24 cellular contexts compared by ENCODE assay signal in genomic region chr2:120546865-120547390, GRCh38.
A peak's percentile ranks its signal among the peaks of the same experiment; 100 is the strongest.
DNase-seq lines count a peak whose midpoint lies in the region; ATAC-seq and TF ChIP-seq lines count a peak whose summit lies in the region.
"Had no signal": no experiment of that assay in that cellular context is flagged by ENCODE, and none has a peak within 500 bp of the region (broad histone marks: within the 10 kb centered on the region; RNA-seq: fewer than 3 reads in every experiment).

No MANE protein-coding gene starts in this region.

- TF ChIP-seq POLR2A in uterus (IDR thresholded peaks at IDR 0.05): no peak

- peak overlapping the region; percentile 78 for H3K4me2 ChIP-seq in osteoblast (ENCODE audit: insufficient read depth, low read length)
- H3K4me2 ChIP-seq: SK-N-SH had no signal

- DNase-seq in NCI-H82 (lab: John Stamatoyannopoulos, UW) (peak; percentile 44), NCI-H82 treated with DMSO at 0.1 percent for 48 hours (lab: John Stamatoyannopoulos, UW; ENCODE audit: unreplicated experiment) (no peak), brain microvascular endothelial cell (no peak), osteoblast (ENCODE audit: insufficient read length, low spot score, missing footprints) (peak; percentile 61), uterus (no peak), islet precursor cell (no peak), HCEC 1CT (no peak)
- DNase-seq: activated CD4-positive, alpha-beta T cell treated with anti-CD3 and anti-CD28 coated beads, Interleukin-2, amount 50 U/mL, for 4 hours; activated naive CD4-positive, alpha-beta T cell; activated naive CD8-positive, alpha-beta T cell treated with anti-CD3 and anti-CD28 coated beads, Interleukin-2, amount 50 U/mL, for 24 hours; activated T-cell treated with anti-CD3 and anti-CD28 coated beads, Interleukin-2, amount 50 U/mL, for 48 hours; DMS79; erythroblast; Karpas-422; NCI-H1417 treated with DMSO at 0.1 percent for 48 hours; NCI-H748 treated with DMSO at 0.1 percent for 48 hours; SK-N-SH; stimulated activated CD8-positive, alpha-beta memory T cell treated with anti-CD3 and anti-CD28 coated beads, Interleukin-4, amount 100 ng/mL, for 48 hours had no signal

- in situ Hi-C loops in brain microvascular endothelial cell (cut with HindIII; ENCODE audit: low pct_ligation_motif_present, low sequenced_read_pairs): no loop called here

- H3K4me1 ChIP-seq in osteoblast (ENCODE audit: insufficient read depth, low read length): peaks cover 31% of the 10 kb centered on the region
- H3K4me1 ChIP-seq in uterus: peaks cover 0 to 2% of the 10 kb centered on the region in 2 donors

- H2AFZ ChIP-seq in osteoblast (ENCODE audit: low read length): peak overlapping the region; percentile 89

- intact Hi-C loops in uterus (cut with DNase I; ENCODE audit: low total_unique reads): no loop called here

- no peak for TF ChIP-seq CTCF in brain microvascular endothelial cell (IDR thresholded peaks at IDR 0.05; ENCODE audit: low read depth, low read length, missing control alignments)
- no peak for TF ChIP-seq CTCF in osteoblast (IDR thresholded peaks at IDR 0.05; ENCODE audit: extremely low read depth, low read depth, low read length)
- TF ChIP-seq CTCF in uterus (IDR thresholded peaks at IDR 0.05): no peak

- H3K27ac ChIP-seq in brain microvascular endothelial cell: peak overlapping the region; percentile 39
- H3K27ac ChIP-seq in osteoblast (ENCODE audit: low read depth, low read length): peak overlapping the region; percentile 97
- H3K27ac ChIP-seq in uterus: peak overlapping the region; percentile 25 to 38
- H3K27ac ChIP-seq: 22Rv1, pancreas, RWPE1 had no signal

- H3K9me3 ChIP-seq in osteoblast (ENCODE audit: low read depth, low read length) (no peaks in the 10 kb centered on the region), uterus (no peaks in the 10 kb centered on the region)
- H3K9me3 ChIP-seq: heart left ventricle, pancreas, SK-N-SH had no signal

- no peaks in the 10 kb centered on the region for H3K36me3 ChIP-seq in brain microvascular endothelial cell (replicated peaks)
- H3K36me3 ChIP-seq in osteoblast (ENCODE audit: insufficient read depth, low read length): no peaks in the 10 kb centered on the region
- H3K36me3 ChIP-seq in uterus: no peaks in the 10 kb centered on the region
- H3K36me3 ChIP-seq: heart left ventricle, pancreas had no signal

- H3K79me2 ChIP-seq in osteoblast (ENCODE audit: insufficient read depth, low read length): no peaks in the 10 kb centered on the region

- no peak for ATAC-seq in GM18870 (IDR thresholded peaks at IDR 0.05; ENCODE audit: unreplicated experiment)
- ATAC-seq: activated naive CD8-positive, alpha-beta T cell treated with anti-CD3 and anti-CD28 coated beads, Interleukin-2, amount 50 U/mL, for 24 hours; HCT116 had no signal

- no peaks in the 10 kb centered on the region for H3K27me3 ChIP-seq in brain microvascular endothelial cell (replicated peaks)
- H3K27me3 ChIP-seq in osteoblast (ENCODE audit: insufficient read depth, low read length): no peaks in the 10 kb centered on the region
- no peaks in the 10 kb centered on the region for H3K27me3 ChIP-seq in uterus
- H3K27me3 ChIP-seq: heart left ventricle, pancreas had no signal

- H4K20me1 ChIP-seq in osteoblast (ENCODE audit: insufficient read depth, low read length): no peaks in the 10 kb centered on the region

- no peak overlapping the region for H3K4me3 ChIP-seq in brain microvascular endothelial cell (ENCODE audit: low read depth, low read length)
- peak overlapping the region; percentile 47 for H3K4me3 ChIP-seq in osteoblast (ENCODE audit: insufficient read depth, low read length)
- no peak overlapping the region for H3K4me3 ChIP-seq in uterus
- H3K4me3 ChIP-seq: heart left ventricle, pancreas had no signal

Comparison
In these comparisons a context has a peak if more than half of its experiments do, and no peak if none do; other contexts are left out.
1. DNase-seq: peak in NCI-H82 (single experiment) and osteoblast (single experiment); none in NCI-H82 treated with DMSO at 0.1 percent for 48 hours (single experiment), brain microvascular endothelial cell (single experiment), uterus (0 of 2), islet precursor cell (single experiment) and HCEC 1CT (single experiment).
2. H3K27ac ChIP-seq: peak in every context shown above with its lines; median percentile 97 in osteoblast; 39 in brain microvascular endothelial cell; 32 in uterus.